ENCODE assay signal across 19 cellular contexts in the genomic region with DNA sequence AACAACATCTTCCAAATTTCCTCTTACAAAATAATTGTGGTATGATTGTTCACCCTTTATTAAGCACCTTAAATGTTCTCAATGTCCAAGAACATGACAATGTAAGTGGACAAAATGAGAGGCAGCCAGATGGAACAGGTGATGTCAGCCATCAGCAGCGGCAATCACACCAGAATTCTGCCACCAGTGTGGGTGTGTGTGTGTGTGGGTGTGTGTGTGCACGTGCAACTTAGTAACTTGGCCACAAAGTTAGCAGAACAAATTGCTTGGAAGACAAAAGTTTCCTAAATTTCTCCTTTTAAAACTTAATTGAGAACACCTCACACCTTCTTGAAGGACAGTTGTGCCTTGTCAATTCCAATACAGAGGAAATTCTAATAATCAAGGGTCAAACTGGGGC. TPM values are rescaled to one million over a fixed set of nuclear protein-coding genes. Genes with fewer than 3 reads are reported as not detected.
"Had no signal": no experiment of that assay in that cellular context is flagged by ENCODE, and none has a peak within 500 bp of the region (broad histone marks: within the 10 kb centered on the region; RNA-seq: fewer than 3 reads in every experiment).

No MANE protein-coding gene starts in this region.

- DNase-seq: hypothalamus; immature natural killer cell; kidney; left ventricle myocardium inferior; midbrain; mucosa of descending colon; naive thymus-derived CD4-positive, alpha-beta T cell; ovary; right lobe of liver; stimulated activated CD4-positive, alpha-beta T cell treated with anti-CD3 and anti-CD28 coated beads, Interleukin-4, amount 100 ng/mL, for 24 hours; stimulated activated naive CD4-positive, alpha-beta T cell; tibial artery; uterus had no signal

- H3K27ac ChIP-seq: left ventricle myocardium inferior, ovary, right atrium auricular region, right lobe of liver, suprapubic skin, thoracic aorta, tibial artery, uterus had no signal

- H3K36me3 ChIP-seq: left ventricle myocardium inferior, ovary, right atrium auricular region, right lobe of liver, suprapubic skin, thoracic aorta, tibial artery, uterus had no signal

- H3K27me3 ChIP-seq: ovary, right atrium auricular region, right lobe of liver, suprapubic skin, tibial artery, uterus had no signal

- ATAC-seq: mucosa of descending colon; naive thymus-derived CD4-positive, alpha-beta T cell; natural killer cell treated with Interleukin-12 subunit alpha and Interleukin-12 subunit beta and Interleukin-15 and Interleukin-18, amount 100 ng/mL, for 72 hours; right lobe of liver had no signal

- H3K4me3 ChIP-seq: left ventricle myocardium inferior, lung, mucosa of descending colon, ovary, right atrium auricular region, right lobe of liver, suprapubic skin, thoracic aorta, tibial artery, uterus had no signal

- H3K4me1 ChIP-seq: right atrium auricular region, suprapubic skin had no signal

- FAIRE-seq: islet of Langerhans, kidney had no signal

- H3K9me3 ChIP-seq: left ventricle myocardium inferior, mucosa of descending colon, ovary, right atrium auricular region, right lobe of liver, suprapubic skin, thoracic aorta, tibial artery, uterus had no signal

RNA-seq across cellular contexts. Expression of gene LNX1, which starts 18.7 kb away (rescaled TPM):
- total RNA-seq: naive thymus-derived CD4-positive, alpha-beta T cell; natural killer cell treated with Interleukin-12 subunit alpha and Interleukin-12 subunit beta and Interleukin-15 and Interleukin-18, amount 100 ng/mL, for 72 hours had no signal
